In the genomic region with DNA sequence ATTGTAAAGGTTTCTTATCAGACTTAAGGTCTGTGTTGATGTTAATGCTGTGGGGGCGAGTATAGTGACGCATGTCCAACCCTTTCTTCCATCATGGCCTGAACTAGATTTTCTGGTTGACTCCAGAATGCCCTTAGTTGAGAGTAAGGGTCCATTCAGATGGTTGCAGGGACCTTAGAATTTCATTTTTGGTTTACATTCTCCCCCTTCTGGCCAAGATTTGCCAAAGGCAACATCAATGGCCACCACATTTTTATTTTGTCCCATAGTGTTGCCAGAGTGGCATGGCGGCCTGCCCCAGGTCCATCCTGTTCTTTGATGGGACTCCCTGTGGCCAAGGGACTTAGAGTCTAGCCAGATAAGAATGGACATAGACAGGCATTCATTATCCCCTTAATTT, we compare ENCODE assay signal across 2 cellular contexts.
TF ChIP-seq lines count a peak whose summit lies in the region.

No MANE protein-coding gene starts in this region.

TF ChIP-seq in IMR-90, 13 proteins besides CTCF, POLR2A, EP300 and RAD21 (continued from another document):
- TF ChIP-seq, protein P1, sequence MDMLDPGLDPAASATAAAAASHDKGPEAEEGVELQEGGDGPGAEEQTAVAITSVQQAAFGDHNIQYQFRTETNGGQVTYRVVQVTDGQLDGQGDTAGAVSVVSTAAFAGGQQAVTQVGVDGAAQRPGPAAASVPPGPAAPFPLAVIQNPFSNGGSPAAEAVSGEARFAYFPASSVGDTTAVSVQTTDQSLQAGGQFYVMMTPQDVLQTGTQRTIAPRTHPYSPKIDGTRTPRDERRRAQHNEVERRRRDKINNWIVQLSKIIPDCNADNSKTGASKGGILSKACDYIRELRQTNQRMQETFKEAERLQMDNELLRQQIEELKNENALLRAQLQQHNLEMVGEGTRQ (IDR thresholded peaks at IDR 0.05; ENCODE audit: low read depth, low read length): no peak
- TF ChIP-seq, protein P2, sequence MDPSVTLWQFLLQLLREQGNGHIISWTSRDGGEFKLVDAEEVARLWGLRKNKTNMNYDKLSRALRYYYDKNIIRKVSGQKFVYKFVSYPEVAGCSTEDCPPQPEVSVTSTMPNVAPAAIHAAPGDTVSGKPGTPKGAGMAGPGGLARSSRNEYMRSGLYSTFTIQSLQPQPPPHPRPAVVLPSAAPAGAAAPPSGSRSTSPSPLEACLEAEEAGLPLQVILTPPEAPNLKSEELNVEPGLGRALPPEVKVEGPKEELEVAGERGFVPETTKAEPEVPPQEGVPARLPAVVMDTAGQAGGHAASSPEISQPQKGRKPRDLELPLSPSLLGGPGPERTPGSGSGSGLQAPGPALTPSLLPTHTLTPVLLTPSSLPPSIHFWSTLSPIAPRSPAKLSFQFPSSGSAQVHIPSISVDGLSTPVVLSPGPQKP (IDR thresholded peaks at IDR 0.05; ENCODE audit: borderline replicate concordance, low read depth, low read length): no peak
- TF ChIP-seq CHD1 (IDR thresholded peaks at IDR 0.05; ENCODE audit: low read depth, low read length) (no peak), RFX5 (IDR thresholded peaks at IDR 0.05; ENCODE audit: low read depth, low read length) (no peak), MAFK (IDR thresholded peaks at IDR 0.05; ENCODE audit: low read depth, low read length) (no peak), SMC3 (IDR thresholded peaks at IDR 0.05; ENCODE audit: low read depth, low read length) (no peak; the same call in 1 of the 2 replicates), MAZ (IDR thresholded peaks at IDR 0.05; ENCODE audit: borderline replicate concordance, low read depth, low read length) (no peak), MXI1 (IDR thresholded peaks at IDR 0.05; ENCODE audit: borderline replicate concordance, low read depth, low read length) (no peak), NFE2L2 (IDR thresholded peaks at IDR 0.05; ENCODE audit: low read depth, low read length) (no peak), RCOR1 (IDR thresholded peaks at IDR 0.05; ENCODE audit: insufficient replicate concordance, low read length) (no peak), BHLHE40 (IDR thresholded peaks at IDR 0.05; ENCODE audit: low read depth, low read length) (no peak)

TF ChIP-seq in WTC11, 78 proteins besides CTCF, POLR2A, EP300 and RAD21 (continued from another document):
- TF ChIP-seq, protein P3, sequence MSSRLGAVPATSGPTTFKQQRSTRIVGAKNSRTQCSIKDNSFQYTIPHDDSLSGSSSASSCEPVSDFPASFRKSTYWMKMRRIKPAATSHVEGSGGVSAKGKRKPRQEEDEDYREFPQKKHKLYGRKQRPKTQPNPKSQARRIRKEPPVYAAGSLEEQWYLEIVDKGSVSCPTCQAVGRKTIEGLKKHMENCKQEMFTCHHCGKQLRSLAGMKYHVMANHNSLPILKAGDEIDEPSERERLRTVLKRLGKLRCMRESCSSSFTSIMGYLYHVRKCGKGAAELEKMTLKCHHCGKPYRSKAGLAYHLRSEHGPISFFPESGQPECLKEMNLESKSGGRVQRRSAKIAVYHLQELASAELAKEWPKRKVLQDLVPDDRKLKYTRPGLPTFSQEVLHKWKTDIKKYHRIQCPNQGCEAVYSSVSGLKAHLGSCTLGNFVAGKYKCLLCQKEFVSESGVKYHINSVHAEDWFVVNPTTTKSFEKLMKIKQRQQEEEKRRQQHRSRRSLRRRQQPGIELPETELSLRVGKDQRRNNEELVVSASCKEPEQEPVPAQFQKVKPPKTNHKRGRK (CRISPR knock-in tag; IDR thresholded peaks at IDR 0.05; ENCODE audit: borderline replicate concordance): no peak
- TF ChIP-seq ZNF317 (CRISPR knock-in tag; IDR thresholded peaks at IDR 0.05; ENCODE audit: borderline replicate concordance, low read depth) (no peak), ARID4B (CRISPR knock-in tag; IDR thresholded peaks at IDR 0.05; ENCODE audit: borderline replicate concordance) (no peak), USF1 (CRISPR knock-in tag; IDR thresholded peaks at IDR 0.05) (no peak)
- TF ChIP-seq, protein P4, sequence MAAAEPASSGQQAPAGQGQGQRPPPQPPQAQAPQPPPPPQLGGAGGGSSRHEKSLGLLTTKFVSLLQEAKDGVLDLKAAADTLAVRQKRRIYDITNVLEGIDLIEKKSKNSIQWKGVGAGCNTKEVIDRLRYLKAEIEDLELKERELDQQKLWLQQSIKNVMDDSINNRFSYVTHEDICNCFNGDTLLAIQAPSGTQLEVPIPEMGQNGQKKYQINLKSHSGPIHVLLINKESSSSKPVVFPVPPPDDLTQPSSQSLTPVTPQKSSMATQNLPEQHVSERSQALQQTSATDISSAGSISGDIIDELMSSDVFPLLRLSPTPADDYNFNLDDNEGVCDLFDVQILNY (CRISPR knock-in tag; IDR thresholded peaks at IDR 0.05): no peak
- TF ChIP-seq, protein P5, sequence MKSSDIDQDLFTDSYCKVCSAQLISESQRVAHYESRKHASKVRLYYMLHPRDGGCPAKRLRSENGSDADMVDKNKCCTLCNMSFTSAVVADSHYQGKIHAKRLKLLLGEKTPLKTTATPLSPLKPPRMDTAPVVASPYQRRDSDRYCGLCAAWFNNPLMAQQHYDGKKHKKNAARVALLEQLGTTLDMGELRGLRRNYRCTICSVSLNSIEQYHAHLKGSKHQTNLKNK (CRISPR knock-in tag; IDR thresholded peaks at IDR 0.05): no peak
TF ChIP-seq in WTC11: peak in this region for 0.
